Comparison of ENCODE assay signal across 8 cellular contexts in genomic region chr3:11638669-11639402, GRCh38. TPM values are rescaled to one million over a fixed set of nuclear protein-coding genes. Genes with fewer than 3 reads are reported as not detected.
DNase-seq lines count a peak whose midpoint lies in the region; ATAC-seq and TF ChIP-seq lines count a peak whose summit lies in the region.

No MANE protein-coding gene starts in this region.

- H3K4me1 Mint-ChIP-seq in endothelial cell (ENCODE audit: unreplicated experiment) (peaks cover 91% of the 10 kb centered on the region), nephron progenitor cell (peaks cover 80% of the 10 kb centered on the region)

- H3K36me3 Mint-ChIP-seq in endothelial cell (ENCODE audit: low read depth, unreplicated experiment): peaks cover 15% of the 10 kb centered on the region
- H3K36me3 Mint-ChIP-seq in nephron progenitor cell (ENCODE audit: low read depth): peaks cover 19% of the 10 kb centered on the region

- H3K36me3 ChIP-seq in BJ (ENCODE audit: control insufficient read depth, insufficient read depth, low read length): 0 out of 2 replicates have a peak, but pooled peaks cover 2% of the 10 kb centered on the region

- CTCF ChIA-PET in BJ (lab: Yijun Ruan, JAX): interaction anchor here (0.8 to 1.8 kb wide), 5 partner anchors 23 to 259 kb away, joined by 3 to 6 read pairs (median 3); no protein-coding TSS in a partner anchor

- TF ChIP-seq CTCF in BJ (IDR thresholded peaks at IDR 0.05; ENCODE audit: insufficient read depth, low read depth, low read length): no peak
- no peak for TF ChIP-seq CTCF in endothelial cell (IDR thresholded peaks at IDR 0.05; ENCODE audit: unreplicated experiment)
- no peak for TF ChIP-seq CTCF in nephron progenitor cell (IDR thresholded peaks at IDR 0.05)

- H3K4me3 ChIP-seq in BJ (ENCODE audit: low read depth, low read length): peak overlapping the region; percentile 1; the same call in 1 of the 2 replicates

- POLR2A ChIA-PET in BJ (lab: Charles Lee): interaction anchor here (0.6 kb wide), 1 partner anchor 9 kb away, joined by 7 read pairs; no protein-coding TSS in a partner anchor

- H3K27ac Mint-ChIP-seq in endothelial cell (ENCODE audit: unreplicated experiment) (peak overlapping the region; percentile 98), nephron progenitor cell (peak overlapping the region; percentile 99)

- H3K4me3 Mint-ChIP-seq in endothelial cell (ENCODE audit: unreplicated experiment): peak overlapping the region; percentile 65
- peak overlapping the region; percentile 97 for H3K4me3 Mint-ChIP-seq in nephron progenitor cell

- H3K27me3 ChIP-seq in BJ (ENCODE audit: control insufficient read depth, insufficient read depth, low read length): no peaks in the 10 kb centered on the region

- DNase-seq in BJ (ENCODE audit: low read depth) (no peak), NCI-H82 (lab: John Stamatoyannopoulos, UW) (peak; percentile 75), endothelial cell (ENCODE audit: low spot score) (no peak), nephron progenitor cell (peak; percentile 35), KBM-7 (no peak)

- H3K27me3 Mint-ChIP-seq in endothelial cell (ENCODE audit: unreplicated experiment): peaks cover 23% of the 10 kb centered on the region
- no peaks in the 10 kb centered on the region for H3K27me3 Mint-ChIP-seq in nephron progenitor cell (ENCODE audit: low read depth, poor library complexity)

- in situ Hi-C loops in KBM-7 (cut with MboI; ENCODE audit: low pct_unique_long_range_greater_than_20kb, low sequenced_read_pairs): no loop called here

- ATAC-seq in GM21528 (IDR thresholded peaks at IDR 0.05; ENCODE audit: low FRiP score, unreplicated experiment) (no peak), esophagus mucosa (no peak), GM21786 (IDR thresholded peaks at IDR 0.05; ENCODE audit: unreplicated experiment) (no peak)

- H3K9me3 Mint-ChIP-seq in endothelial cell (ENCODE audit: unreplicated experiment): no peaks in the 10 kb centered on the region
- no peaks in the 10 kb centered on the region for H3K9me3 Mint-ChIP-seq in nephron progenitor cell

RNA-seq across cellular contexts. Expression of gene VGLL4, which starts 4.9 kb away (rescaled TPM):
- polyA plus RNA-seq in BJ (2011; rRNA removed): 29.2 and 31.3 TPM in 2 replicates
- 29.1 and 30.4 TPM in 2 replicates for polyA minus RNA-seq in BJ (2011; rRNA and poly(A)+ RNA removed)
- total RNA-seq in endothelial cell (ENCODE audit: unreplicated experiment): 120 TPM
- total RNA-seq in esophagus mucosa: 36.3 TPM

Comparison
In these comparisons a context has a peak if more than half of its experiments do, and no peak if none do; other contexts are left out.
1. DNase-seq: peak in NCI-H82 (single experiment) and nephron progenitor cell (single experiment); none in BJ (single experiment), endothelial cell (single experiment) and KBM-7 (single experiment).